In the genomic region with DNA sequence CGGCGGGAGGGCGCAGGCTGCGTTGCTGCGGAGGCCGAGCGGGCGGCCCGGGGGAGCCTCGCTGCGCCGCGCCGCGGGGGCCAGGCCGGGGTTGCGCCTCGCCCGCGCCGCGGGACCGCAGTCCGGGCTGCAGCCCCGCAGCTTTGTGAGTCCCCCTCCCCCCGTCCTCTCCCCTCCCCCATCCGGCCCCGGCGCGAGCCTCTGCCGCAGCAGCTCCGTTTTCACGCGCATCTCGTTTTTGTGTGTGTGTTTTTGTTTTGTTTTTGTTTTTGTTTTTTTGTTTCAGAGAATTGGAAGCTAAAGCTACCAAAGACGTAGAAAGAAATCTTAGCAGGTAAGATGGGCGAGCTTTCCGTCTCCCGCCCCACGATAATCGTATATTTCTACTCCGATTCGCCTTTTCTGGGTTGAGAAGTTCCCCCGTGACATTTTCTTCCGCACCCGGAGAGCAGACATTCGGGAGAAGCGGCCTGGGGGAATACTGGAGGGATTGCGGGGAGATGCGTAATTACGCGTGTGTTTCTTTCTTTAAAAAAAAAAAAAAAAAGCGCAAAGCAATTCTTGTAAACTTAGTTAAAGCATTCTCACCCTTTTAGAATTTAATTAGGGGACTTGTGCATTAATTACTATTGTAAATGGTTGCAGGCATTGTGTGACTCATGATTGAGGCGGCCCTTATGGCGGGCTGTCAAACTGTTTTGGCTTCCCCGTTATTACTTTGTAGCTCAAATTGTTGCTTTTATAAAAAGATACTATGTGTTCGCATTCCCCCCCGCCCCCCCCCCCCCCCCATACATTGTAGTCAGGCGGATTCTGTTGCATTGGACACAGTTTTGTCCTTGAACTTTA, we compare ENCODE assay signal across 8 cellular contexts. TPM values are rescaled to one million over a fixed set of nuclear protein-coding genes. Genes with fewer than 3 reads are reported as not detected.
DNase-seq lines count a peak whose midpoint lies in the region; ATAC-seq, FAIRE-seq and TF ChIP-seq lines count a peak whose summit lies in the region.

No MANE protein-coding gene starts in this region.

- TF ChIP-seq EP300 in GM12878 (IDR thresholded peaks at IDR 0.05; ENCODE audit: borderline replicate concordance in 1 of 2, control insufficient read depth in 1 of 2, low read depth in 2 of 2, low read length in 2 of 2) = no peak

- H3K9me3 ChIP-seq in HEK293 (ENCODE audit: control insufficient read depth, insufficient read depth, low read depth, low read length) (no peaks in the 10 kb centered on the region), SJSA1 (replicated peaks) (no peaks in the 10 kb centered on the region), GM12878 (replicated peaks; ENCODE audit: control insufficient read depth, insufficient read depth, low read length) (no peaks in the 10 kb centered on the region)

- POLR2A ChIA-PET in HEK293 (lab: Yijun Ruan, JAX) (interaction anchor here (0.6 to 2.0 kb wide), 5 partner anchors 10 to 416 kb away, joined by 3 to 11 read pairs (median 4); no protein-coding TSS in a partner anchor), GM12878 (lab: Charles Lee) (interaction anchor here (0.6 to 2.1 kb wide), 4 partner anchors 10 to 245 kb away, joined by 3 to 5 read pairs (median 4); a partner anchor contains a TSS)

- H3K9ac ChIP-seq in GM12878 (ENCODE audit: control insufficient read depth, insufficient read depth, low read length) = peak overlapping the region; percentile 86

- peaks cover 57% of the 10 kb centered on the region for H3K79me2 ChIP-seq in GM12878 (ENCODE audit: control insufficient read depth, insufficient read depth, low read length)

- H3K4me1 ChIP-seq in HEK293 (ENCODE audit: control insufficient read depth, insufficient read depth, low read length) = peaks cover 6% of the 10 kb centered on the region; the same call in 1 of the 2 replicates
- H3K4me1 ChIP-seq in SJSA1 (replicated peaks) = peaks cover 12% of the 10 kb centered on the region
- peaks cover 28% of the 10 kb centered on the region for H3K4me1 ChIP-seq in GM12878 (ENCODE audit: control insufficient read depth, insufficient read depth, low read length)

- H3K4me2 ChIP-seq in GM12878 (ENCODE audit: control insufficient read depth, insufficient read depth) = peak overlapping the region; percentile 53

- RAD21 ChIA-PET in GM12878 (lab: Charles Lee; ENCODE audit: unreplicated experiment) = interaction anchor here (0.6 to 1.5 kb wide), 5 partner anchors 63 to 319 kb away, joined by 3 to 6 read pairs (median 4); no protein-coding TSS in a partner anchor

- ATAC-seq in GM12878 = no peak
- ATAC-seq in HG02870 (IDR thresholded peaks at IDR 0.05; ENCODE audit: unreplicated experiment) = no peak
- no peak for ATAC-seq in GM18909 (IDR thresholded peaks at IDR 0.05; ENCODE audit: poor library complexity, unreplicated experiment)

- no peaks in the 10 kb centered on the region; the same call in 1 of the 2 replicates for H4K20me1 ChIP-seq in GM12878 (ENCODE audit: control insufficient read depth, insufficient read depth)

- H3K36me3 ChIP-seq in HEK293 (ENCODE audit: control insufficient read depth in 2 of 2, insufficient read depth in 1 of 2, low read length in 2 of 2) = peaks cover 3 to 30% of the 10 kb centered on the region in 2 experiments; a peak in 2 of 3 replicates
- H3K36me3 ChIP-seq in SJSA1 = peaks cover 49% of the 10 kb centered on the region
- H3K36me3 ChIP-seq in GM12878 (ENCODE audit: control insufficient read depth in 2 of 2, insufficient read depth in 2 of 2, low read length in 1 of 2) = peaks cover 0 to 7% of the 10 kb centered on the region in 2 experiments; a peak in 1 of 4 replicates

- no peak for TF ChIP-seq POLR2A in GM12878 (IDR thresholded peaks at IDR 0.05; ENCODE audit: low read depth, low read length)

- H3K4me3 ChIP-seq in HEK293 (ENCODE audit: low read depth, low read length) = peak overlapping the region; percentile 98
- H3K4me3 ChIP-seq in SJSA1 = peak overlapping the region; percentile 99
- H3K4me3 ChIP-seq in GM12878 = peak overlapping the region; percentile 97

- no peak for TF ChIP-seq CTCF in HEK293 (tag by site-specific recombination; IDR thresholded peaks at IDR 0.05)
- no peak for TF ChIP-seq CTCF in GM12878 (IDR thresholded peaks at IDR 0.05 in 2 of 3, conservative IDR thresholded peaks at IDR 0.05 in 1 of 3; ENCODE audit: control insufficient read depth in 2 of 3, extremely low read depth in 1 of 3, insufficient read depth in 1 of 3, low read depth in 3 of 3, low read length in 3 of 3)

- CTCF ChIA-PET in HEK293 (lab: Yijun Ruan, JAX) (interaction anchor here (0.5 to 1.1 kb wide), 4 partner anchors 70 to 302 kb away, joined by 3 to 6 read pairs (median 4); no protein-coding TSS in a partner anchor), GM12878 (lab: Yijun Ruan, JAX) (interaction anchor here (0.5 to 1.4 kb wide), 6 partner anchors 14 to 151 kb away, joined by 3 to 6 read pairs (median 4); no protein-coding TSS in a partner anchor)

- intact Hi-C loops in GM12878 (cut with micrococcal nuclease; ENCODE audit: unreplicated experiment) = no loop called here

- H2AFZ ChIP-seq in GM12878 (ENCODE audit: control insufficient read depth, low read depth, low read length) = peak overlapping the region; percentile 79

- no peak for FAIRE-seq in GM12878 (lab: Jason Lieb, UNC)

- H3K27me3 ChIP-seq in SJSA1 (replicated peaks) = no peaks in the 10 kb centered on the region
- no peaks in the 10 kb centered on the region for H3K27me3 ChIP-seq in GM12878 (replicated peaks in 1 of 2; ENCODE audit: control insufficient read depth in 2 of 2, insufficient read depth in 2 of 2, low read length in 1 of 2)

- 3% methylated on average over 22 of the region's 59 CpGs for WGBS in GM12878 (ENCODE audit: insufficient coverage, insufficient replicate concordance, low lambda C conversion rate, missing lambda C conversion rate)

- TF ChIP-seq RAD21 in GM12878 (IDR thresholded peaks at IDR 0.05; ENCODE audit: insufficient read depth, low read depth, low read length) = no peak

- in situ Hi-C loops in GM12878 (cut with MboI) = no loop called here

- BruUV-seq in GM12878 (replicated peaks; lab: Mats Ljungman, UMichigan) = no TSS peak

- peak overlapping the region; percentile 96 for H3K27ac ChIP-seq in HEK293 (ENCODE audit: extremely low read depth, low read depth, low read length)
- peak overlapping the region; percentile 96 for H3K27ac ChIP-seq in SJSA1
- H3K27ac ChIP-seq in GM12878 (ENCODE audit: control insufficient read depth, insufficient read depth) = peak overlapping the region; percentile 76

- DNase-seq in Daoy (ENCODE audit: low read depth) = peak; percentile 17
- peak in 1 of 2 experiments; percentile 55 for DNase-seq in SJSA1 (ENCODE audit: low read depth in 1 of 2, low spot score in 2 of 2)
- no peak for DNase-seq in GM12878 (ENCODE audit: low read depth, low spot score)
- peak; percentile 58 for DNase-seq in iPS-NIHi7 (ENCODE audit: extremely low spot score)
- peak; percentile 47 for DNase-seq in stimulated activated CD4-positive, alpha-beta T cell treated with anti-CD3 and anti-CD28 coated beads, Interleukin-15, amount 100 ng/mL, for 24 hours

- SMC1A ChIA-PET in GM12878 (lab: Charles Lee; ENCODE audit: uncharacterized antibody, unreplicated experiment) = interaction anchor here (0.9 to 2.6 kb wide), 7 partner anchors 10 to 257 kb away, joined by 3 to 12 read pairs (median 3); no protein-coding TSS in a partner anchor

TF ChIP-seq in HEK293, 187 proteins besides CTCF, POLR2A, EP300 and RAD21 (continues in another document):
- peak; percentile 50 for TF ChIP-seq ZNF335 (tag by site-specific recombination; conservative IDR thresholded peaks at IDR 0.05)
- TF ChIP-seq, protein P1, sequence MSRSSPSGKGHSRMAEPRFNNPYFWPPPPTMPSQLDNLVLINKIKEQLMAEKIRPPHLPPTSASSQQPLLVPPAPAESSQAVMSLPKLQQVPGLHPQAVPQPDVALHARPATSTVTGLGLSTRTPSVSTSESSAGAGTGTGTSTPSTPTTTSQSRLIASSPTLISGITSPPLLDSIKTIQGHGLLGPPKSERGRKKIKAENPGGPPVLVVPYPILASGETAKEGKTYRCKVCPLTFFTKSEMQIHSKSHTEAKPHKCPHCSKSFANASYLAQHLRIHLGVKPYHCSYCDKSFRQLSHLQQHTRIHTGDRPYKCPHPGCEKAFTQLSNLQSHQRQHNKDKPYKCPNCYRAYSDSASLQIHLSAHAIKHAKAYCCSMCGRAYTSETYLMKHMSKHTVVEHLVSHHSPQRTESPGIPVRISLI (tag by site-specific recombination; IDR thresholded peaks at IDR 0.05) = 0 out of 2 replicates have a peak, but pooled peaks have one; percentile 35

TF ChIP-seq in GM12878, 131 proteins besides CTCF, POLR2A, EP300 and RAD21 (continues in another document):
- 0 out of 3 replicates have a peak, but pooled peaks of 1 of the 2 experiments have one; percentile 4 for TF ChIP-seq EGR1 (IDR thresholded peaks at IDR 0.05; ENCODE audit: borderline replicate concordance in 1 of 2, low read depth in 2 of 2, low read length in 2 of 2)

RNA-seq across cellular contexts. Expression of a gene that starts 0.7 kb away (rescaled TPM):
- total RNA-seq in Daoy (2014; rRNA removed; shearing (Covaris generic)) = 12.9 and 28.6 TPM in 2 replicates
- total RNA-seq in SJSA1 (2014; rRNA removed; shearing (Covaris generic)) = 17.1 and 26.8 TPM in 2 replicates
- total RNA-seq in GM12878 (2013; cell fraction: nucleolus; rRNA removed) = 165 and 188 TPM in 2 replicates
- total RNA-seq in GM12878 (2014; rRNA removed) = 28.2 and 33.5 TPM in 2 replicates
- 31.9 and 32.2 TPM in 2 replicates for total RNA-seq in GM12878 (2014; rRNA removed; fragmentation: Illumina TruSeq; extraction: Trizol)
- total RNA-seq in GM12878 (2021) = 35.3 and 41.3 TPM in 2 replicates
- 10.9 TPM for polyA plus RNA-seq in GM12878 (2011; ENCODE audit: low read depth)
- 35.7 and 37.1 TPM in 2 replicates for polyA plus RNA-seq in GM12878 (2011; rRNA removed)
- polyA plus RNA-seq in GM12878 (2011; cell fraction: cytosol; rRNA removed) = 34.2 and 40.7 TPM in 2 replicates
- polyA plus RNA-seq in GM12878 (2011; cell fraction: nucleus; rRNA removed) = 78.5 and 90.6 TPM in 2 replicates
- polyA plus RNA-seq in GM12878 (2012) = 16.5 and 16.8 TPM in 2 replicates
- 36.9 and 56.5 TPM in 2 replicates for polyA plus RNA-seq in GM12878 (2014; fragmentation: Illumina TruSeq; extraction: Trizol)
- 1 to 10 TPM; 4.6 to 4.9 TPM for polyA plus RNA-seq in GM12878 (2014; fragmentation: Nextera tagmentation; extraction: Ambion mirVana)
- 31.2 and 34.7 TPM in 2 replicates for polyA plus RNA-seq in GM12878 (2014; rRNA removed)
- polyA plus RNA-seq in GM12878 (2016; fragmentation: Nextera tagmentation; extraction: Ambion mirVana) = 10 to 100 TPM; 25.9 TPM
- 61.0 and 82.4 TPM in 2 replicates for polyA minus RNA-seq in GM12878 (2011; rRNA and poly(A)+ RNA removed)
- polyA minus RNA-seq in GM12878 (2011; cell fraction: cytosol; rRNA and poly(A)+ RNA removed) = 17.1 and 19.3 TPM in 2 replicates
- polyA minus RNA-seq in GM12878 (2011; cell fraction: nucleus; rRNA and poly(A)+ RNA removed) = 56.8 and 91.5 TPM in 2 replicates
